12 cellular contexts compared by ENCODE assay signal in the genomic region with DNA sequence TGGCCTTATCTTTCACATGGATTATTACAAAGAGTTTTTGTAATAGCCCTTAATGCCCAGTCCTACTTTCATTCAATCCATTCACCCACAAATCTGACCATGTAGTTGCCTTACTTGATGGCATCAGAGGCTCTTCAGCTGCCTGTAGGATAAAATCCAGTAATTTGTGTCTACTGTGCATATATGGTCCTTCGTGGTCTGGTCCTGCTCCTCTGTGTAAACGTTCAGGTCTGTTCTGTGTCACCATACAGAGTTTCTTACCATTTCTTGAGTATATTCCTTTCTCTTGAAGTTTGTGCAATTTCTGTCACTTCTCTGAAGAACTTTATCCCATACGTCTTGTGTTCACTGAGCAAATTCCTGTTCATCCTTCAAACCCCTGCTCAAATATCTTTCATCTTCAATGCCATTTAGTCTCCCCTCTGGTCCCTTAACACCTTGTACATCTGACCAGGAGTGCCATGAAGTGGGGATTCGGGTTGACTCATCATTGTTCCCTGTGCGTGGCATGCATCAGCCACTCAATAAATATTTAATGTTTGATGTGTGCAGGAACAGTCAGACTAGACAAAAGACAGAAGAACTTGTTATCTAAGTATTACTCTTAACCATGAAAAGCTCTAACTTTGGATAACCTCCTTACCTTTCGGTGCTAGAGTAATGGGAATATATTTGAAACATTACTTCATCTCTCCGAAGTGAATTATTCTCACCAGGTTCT.
DNase-seq lines count a peak whose midpoint lies in the region; ATAC-seq, FAIRE-seq and TF ChIP-seq lines count a peak whose summit lies in the region.
"Had no signal": no experiment of that assay in that cellular context is flagged by ENCODE, and none has a peak within 500 bp of the region (broad histone marks: within the 10 kb centered on the region; RNA-seq: fewer than 3 reads in every experiment).

No MANE protein-coding gene starts in this region.

- peaks cover 2% of the 10 kb centered on the region for H4K20me1 ChIP-seq in H9 (ENCODE audit: control insufficient read depth, insufficient read depth, insufficient read length)

- POLR2A ChIA-PET in activated CD4-positive, alpha-beta T cell treated with anti-CD3 and anti-CD28 coated beads, Interleukin-2, amount 10 ng/mL, durations not matched to agents 7 days and 5 days (lab: Charles Lee) = no interaction called here
- POLR2A ChIA-PET in activated CD4-positive, alpha-beta memory T cell treated with anti-CD3 and anti-CD28 coated beads, Interleukin-2, amount 10 ng/mL, durations not matched to agents 7 days and 5 days (lab: Charles Lee) = no interaction called here

- no peak overlapping the region for H3K4ac ChIP-seq in H9 (ENCODE audit: low read depth, low read length)

- no peak overlapping the region for H3K4me3 Mint-ChIP-seq in activated CD4-positive, alpha-beta T cell treated with anti-CD3 and anti-CD28 coated beads, Interleukin-2, amount 10 ng/mL, durations not matched to agents 7 days and 5 days
- H3K4me3 Mint-ChIP-seq in activated CD4-positive, alpha-beta memory T cell treated with anti-CD3 and anti-CD28 coated beads, Interleukin-2, amount 10 ng/mL, durations not matched to agents 7 days and 5 days = no peak overlapping the region
- H3K4me3 Mint-ChIP-seq in H9 = no peak overlapping the region

- H3K27ac Mint-ChIP-seq in activated CD4-positive, alpha-beta T cell treated with anti-CD3 and anti-CD28 coated beads, Interleukin-2, amount 10 ng/mL, durations not matched to agents 7 days and 5 days = peak overlapping the region; percentile 79
- H3K27ac Mint-ChIP-seq in activated CD4-positive, alpha-beta memory T cell treated with anti-CD3 and anti-CD28 coated beads, Interleukin-2, amount 10 ng/mL, durations not matched to agents 7 days and 5 days = peak overlapping the region; percentile 22
- H3K27ac Mint-ChIP-seq in H9 = no peak overlapping the region

- peaks cover 24% of the 10 kb centered on the region for H3K36me3 Mint-ChIP-seq in activated CD4-positive, alpha-beta T cell treated with anti-CD3 and anti-CD28 coated beads, Interleukin-2, amount 10 ng/mL, durations not matched to agents 7 days and 5 days (ENCODE audit: low read depth)
- H3K36me3 Mint-ChIP-seq in activated CD4-positive, alpha-beta memory T cell treated with anti-CD3 and anti-CD28 coated beads, Interleukin-2, amount 10 ng/mL, durations not matched to agents 7 days and 5 days (ENCODE audit: low read depth) = peaks cover 25% of the 10 kb centered on the region
- H3K36me3 Mint-ChIP-seq in H9 (ENCODE audit: insufficient read depth in 1 of 3, low read depth in 3 of 3) = 0 out of 7 replicates have a peak, but pooled peaks cover 0 to 4% (median 0%) of the 10 kb centered on the region in 3 experiments

- no peaks in the 10 kb centered on the region for H3K9me3 ChIP-seq in small intestine (ENCODE audit: control insufficient read depth, low read depth)
- no peaks in the 10 kb centered on the region for H3K9me3 ChIP-seq in H9 (ENCODE audit: control insufficient read depth, low read depth, low read length)

- H3T11ph ChIP-seq in H9 (ENCODE audit: low read length) = no peak overlapping the region

- H3K56ac ChIP-seq in H9 (ENCODE audit: insufficient read length, low read depth, low read length) = no peak overlapping the region

- no peak for TF ChIP-seq CTCF in H9 (conservative IDR thresholded peaks at IDR 0.05)

- no peak overlapping the region for H2BK5ac ChIP-seq in H9 (ENCODE audit: insufficient read length, low read length)

- H3K4me1 ChIP-seq in small intestine (ENCODE audit: control insufficient read depth in 2 of 2, insufficient read depth in 1 of 2, low read depth in 1 of 2, low read length in 1 of 2) (peaks cover 4 to 9% of the 10 kb centered on the region in 2 donors), H9 (ENCODE audit: insufficient read depth, low read length) (peaks cover 2% of the 10 kb centered on the region; the same call in 1 of the 2 replicates)

- H3K27me3 ChIP-seq in small intestine (ENCODE audit: control insufficient read depth in 2 of 2, insufficient read depth in 2 of 2, low read length in 2 of 2) (no peaks in the 10 kb centered on the region), H9 (ENCODE audit: insufficient read depth, low read length) (no peaks in the 10 kb centered on the region)

- H3K27ac ChIP-seq in small intestine (ENCODE audit: low read depth in 1 of 2, low read length in 1 of 2) (peak overlapping the region; percentile 45 to 69), H9 (ENCODE audit: insufficient read length, low read depth, low read length) (no peak overlapping the region)
- H3K27ac ChIP-seq: VCaP had no signal

- peaks cover 0 to 2% of the 10 kb centered on the region in 2 donors for H3K36me3 ChIP-seq in small intestine (ENCODE audit: control insufficient read depth in 2 of 2, insufficient read depth in 2 of 2, low read length in 2 of 2)

- no peak overlapping the region for H2AFZ ChIP-seq in H9 (ENCODE audit: low read length)

- peak; percentile 25 for ATAC-seq in GM19463 (IDR thresholded peaks at IDR 0.05; ENCODE audit: unreplicated experiment)
- no peak for ATAC-seq in GM19455 (IDR thresholded peaks at IDR 0.05; ENCODE audit: unreplicated experiment)
- ATAC-seq: SK-N-SH treated with all-trans-retinoic acid at 6 μM for 48 hours had no signal

- peaks cover 9% of the 10 kb centered on the region for H3K9me3 Mint-ChIP-seq in activated CD4-positive, alpha-beta T cell treated with anti-CD3 and anti-CD28 coated beads, Interleukin-2, amount 10 ng/mL, durations not matched to agents 7 days and 5 days
- H3K9me3 Mint-ChIP-seq in activated CD4-positive, alpha-beta memory T cell treated with anti-CD3 and anti-CD28 coated beads, Interleukin-2, amount 10 ng/mL, durations not matched to agents 7 days and 5 days = peaks cover 12% of the 10 kb centered on the region
- H3K9me3 Mint-ChIP-seq in H9 = peaks cover 0 to 3% of the 10 kb centered on the region in 2 experiments; a peak in 1 of 5 replicates

- no peak overlapping the region for H3K23ac ChIP-seq in H9 (ENCODE audit: insufficient read length, low read depth, low read length)

- H3K9ac ChIP-seq in H9 (ENCODE audit: extremely low read depth, insufficient read length, low read length) = no peak overlapping the region

- no peak overlapping the region for H3K18ac ChIP-seq in H9 (ENCODE audit: insufficient read length, low read depth, low read length)

- H3K4me1 Mint-ChIP-seq in activated CD4-positive, alpha-beta T cell treated with anti-CD3 and anti-CD28 coated beads, Interleukin-2, amount 10 ng/mL, durations not matched to agents 7 days and 5 days = peaks cover 33% of the 10 kb centered on the region
- peaks cover 39% of the 10 kb centered on the region for H3K4me1 Mint-ChIP-seq in activated CD4-positive, alpha-beta memory T cell treated with anti-CD3 and anti-CD28 coated beads, Interleukin-2, amount 10 ng/mL, durations not matched to agents 7 days and 5 days
- peaks cover 15 to 21% of the 10 kb centered on the region in 2 experiments for H3K4me1 Mint-ChIP-seq in H9

- H4K91ac ChIP-seq in H9 (ENCODE audit: insufficient read length, low read depth, low read length) = no peak overlapping the region

- H2BK15ac ChIP-seq in H9 (ENCODE audit: low read depth, low read length) = no peak overlapping the region

- no peak for FAIRE-seq in small intestine (lab: Jason Lieb, UNC)

- H2BK12ac ChIP-seq in H9 (ENCODE audit: insufficient read length, low read depth, low read length) = no peak overlapping the region

- H3K27me3 Mint-ChIP-seq in activated CD4-positive, alpha-beta T cell treated with anti-CD3 and anti-CD28 coated beads, Interleukin-2, amount 10 ng/mL, durations not matched to agents 7 days and 5 days = no peaks in the 10 kb centered on the region
- H3K27me3 Mint-ChIP-seq in activated CD4-positive, alpha-beta memory T cell treated with anti-CD3 and anti-CD28 coated beads, Interleukin-2, amount 10 ng/mL, durations not matched to agents 7 days and 5 days = no peaks in the 10 kb centered on the region
- H3K27me3 Mint-ChIP-seq in H9 (ENCODE audit: low read depth) = no peaks in the 10 kb centered on the region

- H3K4me2 ChIP-seq in H9 (ENCODE audit: insufficient read depth, insufficient read length, low read length) = no peak overlapping the region

- no peak overlapping the region for H2BK20ac ChIP-seq in H9 (ENCODE audit: low read depth, low read length, poor library complexity, severe bottlenecking)

- no peaks in the 10 kb centered on the region for H3K79me2 ChIP-seq in H9 (ENCODE audit: insufficient read depth, low read length)

- WGBS in small intestine, 3 donors = 70 to 77% (median 74%) methylated on average over 7 of the region's 7 CpGs
- no CpG with 5 or more reads among the region's 7 CpGs for WGBS in H9 (ENCODE audit: extremely low coverage, insufficient read length, low lambda C conversion rate)

- no peak overlapping the region for H4K8ac ChIP-seq in H9 (replicated peaks; ENCODE audit: insufficient read length, low read depth, low read length)

- H3K23me2 ChIP-seq in H9 (ENCODE audit: insufficient read length, low read depth, low read length, poor library complexity, severe bottlenecking) = no peaks in the 10 kb centered on the region

- H2BK120ac ChIP-seq in H9 (ENCODE audit: low read depth, low read length, poor library complexity, severe bottlenecking) = no peak overlapping the region

- no peak overlapping the region for H3K4me3 ChIP-seq in small intestine (ENCODE audit: low read depth in 1 of 2, low read length in 2 of 2)

- H3K79me1 ChIP-seq in H9 (ENCODE audit: insufficient read depth, low read depth, low read length, poor library complexity, severe bottlenecking) = no peaks in the 10 kb centered on the region

- H3K14ac ChIP-seq in H9 (ENCODE audit: insufficient read depth, low read length) = no peak overlapping the region

- CTCF ChIA-PET in activated CD4-positive, alpha-beta T cell treated with anti-CD3 and anti-CD28 coated beads, Interleukin-2, amount 10 ng/mL, durations not matched to agents 7 days and 5 days (lab: Charles Lee) = interaction anchor here (1.2 kb wide), 1 partner anchor 138 kb away, joined by 3 read pairs; no protein-coding TSS in a partner anchor
- CTCF ChIA-PET in activated CD4-positive, alpha-beta memory T cell treated with anti-CD3 and anti-CD28 coated beads, Interleukin-2, amount 10 ng/mL, durations not matched to agents 7 days and 5 days (lab: Charles Lee) = no interaction called here

- no peak overlapping the region for H4K5ac ChIP-seq in H9 (ENCODE audit: insufficient read length, low read depth, low read length)

- H2AK5ac ChIP-seq in H9 (ENCODE audit: insufficient read length, low read length) = no peak overlapping the region

- no peak for DNase-seq in activated CD4-positive, alpha-beta T cell treated with anti-CD3 and anti-CD28 coated beads, Interleukin-2, amount 10 ng/mL, durations not matched to agents 7 days and 5 days
- no peak for DNase-seq in activated CD4-positive, alpha-beta T cell treated with anti-CD3 and anti-CD28 coated beads for 4 hours
- no peak for DNase-seq in activated CD4-positive, alpha-beta memory T cell treated with anti-CD3 and anti-CD28 coated beads, Interleukin-2, amount 10 ng/mL, durations not matched to agents 7 days and 5 days
- DNase-seq in small intestine (no peak), H9 (no peak), NCI-H2081 treated with DMSO at 0.1 percent for 48 hours (lab: John Stamatoyannopoulos, UW) (no peak)
- DNase-seq: NCI-H1048, OCI-M1 had no signal

Comparison
In these comparisons a context has a peak if more than half of its experiments do, and no peak if none do; other contexts are left out.
1. H3K27ac Mint-ChIP-seq: peak in activated CD4-positive, alpha-beta T cell treated with anti-CD3 and anti-CD28 coated beads, Interleukin-2, amount 10 ng/mL, durations not matched to agents 7 days and 5 days (single experiment) and activated CD4-positive, alpha-beta memory T cell treated with anti-CD3 and anti-CD28 coated beads, Interleukin-2, amount 10 ng/mL, durations not matched to agents 7 days and 5 days (single experiment); none in H9 (0 of 3).